10 cellular contexts compared by ENCODE assay signal in genomic region chr11:46388619-46389449, GRCh38. TPM values are rescaled to one million over a fixed set of nuclear protein-coding genes. Genes with fewer than 3 reads are reported as not detected.
DNase-seq lines count a peak whose midpoint lies in the region; ATAC-seq and TF ChIP-seq lines count a peak whose summit lies in the region.
"Had no signal": no experiment of that assay in that cellular context is flagged by ENCODE, and none has a peak within 500 bp of the region (broad histone marks: within the 10 kb centered on the region; RNA-seq: fewer than 3 reads in every experiment).

No MANE protein-coding gene starts in this region.

- no peak overlapping the region for H3K18ac ChIP-seq in H9 (ENCODE audit: insufficient read length, low read depth, low read length)

- H3K27ac Mint-ChIP-seq in H9, result no peak overlapping the region

- H4K5ac ChIP-seq in H9 (ENCODE audit: insufficient read length, low read depth, low read length), result no peak overlapping the region

- H3K4me3 Mint-ChIP-seq in H9, result peak overlapping the region; percentile 56 to 78; a peak in 4 of 5 replicates

- H3T11ph ChIP-seq in H9 (ENCODE audit: low read length), result no peak overlapping the region

- no peak overlapping the region for H2BK5ac ChIP-seq in H9 (ENCODE audit: insufficient read length, low read length)

- H4K91ac ChIP-seq in H9 (ENCODE audit: insufficient read length, low read depth, low read length), result no peak overlapping the region

- DNase-seq in AG04449 (ENCODE audit: low read depth, low spot score), result no peak
- DNase-seq in H9, result no peak
- peak; percentile 60 for DNase-seq in WERI-Rb-1
- DNase-seq in iPS-NIHi7 (ENCODE audit: extremely low spot score), result peak; percentile 45
- DNase-seq in mucosa of descending colon, result no peak
- DNase-seq in activated gamma-delta T cell (lab: John Stamatoyannopoulos, UW), result no peak
- DNase-seq: activated effector memory CD4-positive, alpha-beta T cell treated with Interleukin-2 at 50 U/mL for 16 hours had no signal

- H3K9me3 ChIP-seq in H9 (ENCODE audit: control insufficient read depth, low read depth, low read length) (no peaks in the 10 kb centered on the region), WERI-Rb-1 (ENCODE audit: severe bottlenecking) (no peaks in the 10 kb centered on the region), mucosa of descending colon (no peaks in the 10 kb centered on the region)

- ATAC-seq in mucosa of descending colon (no peak), HG03565 (IDR thresholded peaks at IDR 0.05; ENCODE audit: unreplicated experiment) (no peak), GM18858 (IDR thresholded peaks at IDR 0.05; ENCODE audit: unreplicated experiment) (no peak)

- no peak overlapping the region for H2AFZ ChIP-seq in H9 (ENCODE audit: low read length)

- H3K4me3 ChIP-seq in AG04449 (ENCODE audit: low read depth, low read length), result peak overlapping the region; percentile 57
- peak overlapping the region; percentile 25 for H3K4me3 ChIP-seq in WERI-Rb-1 (ENCODE audit: low read depth, low read length)
- H3K4me3 ChIP-seq in mucosa of descending colon, result no peak overlapping the region

- no peaks in the 10 kb centered on the region for H4K20me1 ChIP-seq in H9 (ENCODE audit: control insufficient read depth, insufficient read depth, insufficient read length)

- intact Hi-C loops in mucosa of descending colon (cut with DNase I, micrococcal nuclease), result loop anchor here in 1 of 2 donors (5.0 kb wide), 1 partner anchor 143 kb away; no protein-coding TSS in a partner anchor

- no peak overlapping the region for H3K9ac ChIP-seq in H9 (ENCODE audit: extremely low read depth, insufficient read length, low read length)

- no peaks in the 10 kb centered on the region for H3K9me3 Mint-ChIP-seq in H9

- peaks cover 15% of the 10 kb centered on the region for H3K23me2 ChIP-seq in H9 (ENCODE audit: insufficient read length, low read depth, low read length, poor library complexity, severe bottlenecking)

- WGBS in H9 (ENCODE audit: extremely low coverage, insufficient read length, low lambda C conversion rate), result no CpG with 5 or more reads among the region's 21 CpGs

- H3K27me3 ChIP-seq in H9 (ENCODE audit: insufficient read depth, low read length), result peaks cover 20% of the 10 kb centered on the region; the same call in 1 of the 2 replicates
- peaks cover 8% of the 10 kb centered on the region for H3K27me3 ChIP-seq in WERI-Rb-1 (ENCODE audit: insufficient read depth, low read depth, severe bottlenecking)

- peaks cover 0 to 4% (median 3%) of the 10 kb centered on the region in 3 experiments; a peak in 1 of 7 replicates for H3K36me3 Mint-ChIP-seq in H9 (ENCODE audit: insufficient read depth in 1 of 3, low read depth in 3 of 3)

- TF ChIP-seq CTCF in AG04449 (IDR thresholded peaks at IDR 0.05; ENCODE audit: insufficient read depth, low read length, missing control alignments), result no peak
- no peak for TF ChIP-seq CTCF in H9 (conservative IDR thresholded peaks at IDR 0.05)
- TF ChIP-seq CTCF in WERI-Rb-1 (IDR thresholded peaks at IDR 0.05; ENCODE audit: low read depth, low read length), result no peak
- TF ChIP-seq CTCF in mucosa of descending colon (IDR thresholded peaks at IDR 0.05), result no peak

- H2BK120ac ChIP-seq in H9 (ENCODE audit: low read depth, low read length, poor library complexity, severe bottlenecking), result no peak overlapping the region

- H3K23ac ChIP-seq in H9 (ENCODE audit: insufficient read length, low read depth, low read length), result no peak overlapping the region

- peaks cover 79% of the 10 kb centered on the region for H3K27me3 Mint-ChIP-seq in H9 (ENCODE audit: low read depth)

- no peaks in the 10 kb centered on the region for H3K79me1 ChIP-seq in H9 (ENCODE audit: insufficient read depth, low read depth, low read length, poor library complexity, severe bottlenecking)

- H3K56ac ChIP-seq in H9 (ENCODE audit: insufficient read length, low read depth, low read length), result no peak overlapping the region

- H2BK12ac ChIP-seq in H9 (ENCODE audit: insufficient read length, low read depth, low read length), result no peak overlapping the region

- peak overlapping the region; percentile 86 for H3K4me2 ChIP-seq in H9 (ENCODE audit: insufficient read depth, insufficient read length, low read length)

- H3K4me1 ChIP-seq in H9 (ENCODE audit: insufficient read depth, low read length), result peaks cover 3% of the 10 kb centered on the region; the same call in 1 of the 2 replicates
- peaks cover 43% of the 10 kb centered on the region for H3K4me1 ChIP-seq in mucosa of descending colon (ENCODE audit: low read depth)

- no peak overlapping the region for H3K4ac ChIP-seq in H9 (ENCODE audit: low read depth, low read length)

- H3K36me3 ChIP-seq in WERI-Rb-1 (peaks cover 2% of the 10 kb centered on the region; the same call in 1 of the 2 replicates), mucosa of descending colon (ENCODE audit: low read depth) (no peaks in the 10 kb centered on the region)

- no peaks in the 10 kb centered on the region for H3K79me2 ChIP-seq in H9 (ENCODE audit: insufficient read depth, low read length)

- H3K4me1 Mint-ChIP-seq in H9, result peaks cover 31 to 46% of the 10 kb centered on the region in 2 experiments

- H2BK15ac ChIP-seq in H9 (ENCODE audit: low read depth, low read length), result no peak overlapping the region

- H3K27ac ChIP-seq in H9 (ENCODE audit: insufficient read length, low read depth, low read length), result no peak overlapping the region
- H3K27ac ChIP-seq in WERI-Rb-1, result peak overlapping the region; percentile 28; the same call in 1 of the 2 replicates

- no peak overlapping the region for H2AK5ac ChIP-seq in H9 (ENCODE audit: insufficient read length, low read length)

- H4K8ac ChIP-seq in H9 (replicated peaks; ENCODE audit: insufficient read length, low read depth, low read length), result no peak overlapping the region

- POLR2A ChIA-PET in AG04449 (lab: Yijun Ruan, JAX), result no interaction called here

- no peak overlapping the region for H3K14ac ChIP-seq in H9 (ENCODE audit: insufficient read depth, low read length)

- H2BK20ac ChIP-seq in H9 (ENCODE audit: low read depth, low read length, poor library complexity, severe bottlenecking), result no peak overlapping the region

- CTCF ChIA-PET in AG04449 (lab: Yijun Ruan, JAX), result interaction anchor here (0.7 to 7.5 kb wide), 50 partner anchors 11 to 311 kb away, joined by 3 to 103 read pairs (median 5); partner anchors contain the start of genes ARHGAP1, ATG13, DGKZ and HARBI1

RNA-seq across cellular contexts. Expression of gene CHRM4, which starts 2.7 kb away (rescaled TPM):
- total RNA-seq in H9 (2021), result 1.0 and 1.1 TPM in 2 replicates
- 1 to 10 TPM in 2 of 3 donors, under 1 TPM in 1; 0.32 to 6.0 (median 3.1) TPM for total RNA-seq in mucosa of descending colon
- total RNA-seq: ureter had no signal

RNA-seq across cellular contexts. Expression of gene MDK, which starts 7.4 kb away (rescaled TPM):
- total RNA-seq in H9 (2021), result 392 and 407 TPM in 2 replicates
- total RNA-seq in mucosa of descending colon, result 100 to 1,000 TPM; 103 to 672 (median 193) TPM

RNA-seq across cellular contexts. Expression of gene DGKZ, which starts 41.6 kb away (rescaled TPM):
- total RNA-seq in H9 (2021) (68.8 and 68.9 TPM in 2 replicates), mucosa of descending colon (10 to 100 TPM; 41.2 to 49.6 (median 47.2) TPM)

Comparison
In these comparisons a context has a peak if more than half of its experiments do, and no peak if none do; other contexts are left out.
1. DNase-seq: peak in WERI-Rb-1 (single experiment) and iPS-NIHi7 (single experiment); none in AG04449 (single experiment), H9 (single experiment), mucosa of descending colon (0 of 3) and activated gamma-delta T cell (single experiment).